Comparison of ENCODE assay signal across 8 cellular contexts in the genomic region with DNA sequence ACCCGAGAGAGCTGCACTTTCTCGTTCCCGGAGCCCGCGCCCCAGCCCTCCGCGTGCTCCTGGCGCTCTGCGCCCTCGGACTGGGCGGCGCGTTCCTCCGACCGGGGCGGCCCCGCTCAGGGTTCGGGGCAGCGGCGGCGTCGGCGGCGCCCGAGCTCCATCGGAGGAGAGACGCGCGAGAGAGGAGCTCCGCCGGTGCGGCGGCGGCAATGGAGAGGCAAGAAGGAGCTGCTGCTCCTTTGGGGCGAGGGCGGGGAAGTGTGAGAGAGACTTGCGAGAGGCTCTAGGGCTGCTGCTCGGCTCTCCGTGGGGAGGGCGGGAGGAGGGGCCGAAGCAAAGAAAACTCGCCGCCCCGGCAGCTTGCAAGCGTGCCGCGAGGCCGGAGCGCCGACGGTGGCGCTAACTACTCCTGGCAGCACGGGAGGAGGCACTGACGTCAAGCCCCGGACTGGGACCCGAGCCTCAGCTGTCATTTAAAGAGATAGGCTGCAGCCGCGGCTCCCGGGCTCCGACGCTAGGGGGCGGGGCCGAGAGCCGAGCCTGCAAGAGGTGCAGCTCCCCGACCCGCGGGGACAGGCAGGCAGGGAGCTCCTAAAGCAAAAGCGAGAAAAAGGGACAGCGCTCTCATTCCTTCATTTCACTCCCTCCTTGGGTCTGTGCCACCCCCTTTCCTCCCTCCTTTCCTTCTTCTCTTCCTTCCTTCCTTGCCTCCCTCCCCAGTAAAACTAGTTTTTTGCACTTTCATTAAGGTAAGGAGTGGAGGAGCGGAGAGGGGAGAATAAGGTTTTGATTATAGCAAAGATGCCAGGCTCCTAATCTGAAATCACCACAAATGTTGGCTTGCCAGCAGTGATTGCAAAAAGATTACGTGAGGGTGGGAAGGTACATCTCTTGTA. TPM values are rescaled to one million over a fixed set of nuclear protein-coding genes. Genes with fewer than 3 reads are reported as not detected.
DNase-seq lines count a peak whose midpoint lies in the region; ATAC-seq, FAIRE-seq and TF ChIP-seq lines count a peak whose summit lies in the region.

A gene (minus strand): TSS at position 262 of the 896 bp plus-strand sequence.

- peak; percentile 77 for TF ChIP-seq CTCF in LNCaP clone FGC (IDR thresholded peaks at IDR 0.05; ENCODE audit: control insufficient read depth, extremely low read depth, insufficient read depth)
- TF ChIP-seq CTCF in GM12878 (IDR thresholded peaks at IDR 0.05 in 2 of 3, conservative IDR thresholded peaks at IDR 0.05 in 1 of 3; ENCODE audit: control insufficient read depth in 2 of 3, extremely low read depth in 1 of 3, insufficient read depth in 1 of 3, low read depth in 3 of 3, low read length in 3 of 3) = peak; percentile 66 to 75 (median 73)

- DNase-seq in H7 (peak; percentile 91), LNCaP clone FGC (ENCODE audit: low read depth) (peak; percentile 54), SKM-1 (lab: John Stamatoyannopoulos, UW; ENCODE audit: unreplicated experiment) (peak; percentile 85), GM12878 (ENCODE audit: low read depth, low spot score) (peak; percentile 1), hippocampal formation (lab: John Stamatoyannopoulos, UW) (peak; percentile 92 to 95), pulmonary artery endothelial cell (ENCODE audit: low read depth, low spot score) (peak; percentile 22), activated gamma-delta T cell treated with Interleukin-2 at 50 U/mL for 16 hours (no peak)

- CTCF ChIA-PET in GM12878 (lab: Yijun Ruan, JAX) = interaction anchor here (0.9 to 1.3 kb wide), 7 partner anchors 10 to 182 kb away, joined by 3 to 4 read pairs (median 3); no protein-coding TSS in a partner anchor

- H3K4me2 ChIP-seq in GM12878 (ENCODE audit: control insufficient read depth, insufficient read depth) = peak within 1 kb of the TSS; percentile 43

- 5% methylated on average over 62 of the region's 71 CpGs for WGBS in GM12878 (ENCODE audit: insufficient coverage, insufficient replicate concordance, low lambda C conversion rate, missing lambda C conversion rate)

- H3K4me3 ChIP-seq in GM08714 (ENCODE audit: low read length) = peak within 1 kb of the TSS; percentile 44; the same call in 1 of the 2 replicates
- peak within 1 kb of the TSS; percentile 68 for H3K4me3 ChIP-seq in H7 (ENCODE audit: insufficient read depth, low read depth, low read length)
- peak within 1 kb of the TSS; percentile 45 for H3K4me3 ChIP-seq in LNCaP clone FGC (ENCODE audit: low read depth, low read length)
- H3K4me3 ChIP-seq in GM12878 = peak within 1 kb of the TSS; percentile 38; the same call in 1 of the 2 replicates

- no peaks in the 10 kb centered on the region; the same call in 2 of the 3 replicates for H3K9me3 ChIP-seq in GM12878 (replicated peaks; ENCODE audit: control insufficient read depth, insufficient read depth, low read length)

- no peak for TF ChIP-seq POLR2A in GM12878 (IDR thresholded peaks at IDR 0.05; ENCODE audit: low read depth, low read length)

- no peaks in the 10 kb centered on the region for H3K79me2 ChIP-seq in GM12878 (ENCODE audit: control insufficient read depth, insufficient read depth, low read length)

- H3K36me3 ChIP-seq in H7 (replicated peaks; ENCODE audit: control insufficient read depth, insufficient read depth, low read length) (no peaks in the 10 kb centered on the region), GM12878 (ENCODE audit: control insufficient read depth in 2 of 2, insufficient read depth in 2 of 2, low read length in 1 of 2) (no peaks in the 10 kb centered on the region)

- peak within 1 kb of the TSS; percentile 62 for H2AFZ ChIP-seq in GM12878 (ENCODE audit: control insufficient read depth, low read depth, low read length)

- no peaks in the 10 kb centered on the region for H3K4me1 ChIP-seq in GM12878 (ENCODE audit: control insufficient read depth, insufficient read depth, low read length)

- peak; percentile 99 for ATAC-seq in GM12878

- intact Hi-C loops in GM12878 (cut with micrococcal nuclease; ENCODE audit: unreplicated experiment) = loop anchor here (2.0 kb wide), 1 partner anchor 180 kb away; no protein-coding TSS in a partner anchor

- SMC1A ChIA-PET in GM12878 (lab: Charles Lee; ENCODE audit: uncharacterized antibody, unreplicated experiment) = interaction anchor here (0.8 to 0.9 kb wide), 2 partner anchors 68 to 106 kb away, joined by 3 read pairs; no protein-coding TSS in a partner anchor

- FAIRE-seq in GM12878 (lab: Jason Lieb, UNC) = peak; percentile 23

- no peak within 1 kb of the TSS for H3K27ac ChIP-seq in GM12878 (ENCODE audit: control insufficient read depth, insufficient read depth)

- in situ Hi-C loops in GM12878 (cut with MboI) = no loop called here

- RAD21 ChIA-PET in GM12878 (lab: Charles Lee; ENCODE audit: unreplicated experiment) = interaction anchor here (1.0 kb wide), 1 partner anchor 134 kb away, joined by 3 read pairs; no protein-coding TSS in a partner anchor

- no peak for TF ChIP-seq EP300 in GM12878 (IDR thresholded peaks at IDR 0.05; ENCODE audit: borderline replicate concordance in 1 of 2, control insufficient read depth in 1 of 2, low read depth in 2 of 2, low read length in 2 of 2)

- no peak within 1 kb of the TSS for H3K9ac ChIP-seq in GM12878 (ENCODE audit: control insufficient read depth, insufficient read depth, low read length)

- 0 out of 2 replicates have a peak, but pooled peaks have one; percentile 6 for TF ChIP-seq RAD21 in GM12878 (IDR thresholded peaks at IDR 0.05; ENCODE audit: insufficient read depth, low read depth, low read length)

- no peaks in the 10 kb centered on the region for H4K20me1 ChIP-seq in GM12878 (ENCODE audit: control insufficient read depth, insufficient read depth)

- POLR2A ChIA-PET in GM12878 (lab: Charles Lee) = no interaction called here

- H3K27me3 ChIP-seq in H7 (ENCODE audit: control insufficient read depth, insufficient read depth, low read length) = peaks cover 38% of the 10 kb centered on the region
- H3K27me3 ChIP-seq in GM12878 (replicated peaks in 1 of 2; ENCODE audit: control insufficient read depth in 2 of 2, insufficient read depth in 2 of 2, low read length in 1 of 2) = peaks cover 4 to 5% of the 10 kb centered on the region in 2 experiments; a peak in 3 of 4 replicates

- BruUV-seq in GM12878 (replicated peaks; lab: Mats Ljungman, UMichigan) = no TSS peak

TF ChIP-seq in GM12878, 131 proteins besides CTCF, POLR2A, EP300 and RAD21:
- TF ChIP-seq BHLHE40 (IDR thresholded peaks at IDR 0.05; ENCODE audit: borderline replicate concordance in 1 of 2, low read depth in 2 of 2, low read length in 1 of 2) (peak in 1 of 2 experiments; percentile 33; a peak in 1 of 4 replicates), SMC3 (IDR thresholded peaks at IDR 0.05; ENCODE audit: borderline replicate concordance, low read length) (peak; percentile 27; the same call in 1 of the 2 replicates), STAT3 (IDR thresholded peaks at IDR 0.05; ENCODE audit: low read depth, low read length) (no peak), SREBF2 (IDR thresholded peaks at IDR 0.05; ENCODE audit: low read length) (no peak), MTA2 (IDR thresholded peaks at IDR 0.05; ENCODE audit: low read depth) (no peak)
- TF ChIP-seq, protein P1, sequence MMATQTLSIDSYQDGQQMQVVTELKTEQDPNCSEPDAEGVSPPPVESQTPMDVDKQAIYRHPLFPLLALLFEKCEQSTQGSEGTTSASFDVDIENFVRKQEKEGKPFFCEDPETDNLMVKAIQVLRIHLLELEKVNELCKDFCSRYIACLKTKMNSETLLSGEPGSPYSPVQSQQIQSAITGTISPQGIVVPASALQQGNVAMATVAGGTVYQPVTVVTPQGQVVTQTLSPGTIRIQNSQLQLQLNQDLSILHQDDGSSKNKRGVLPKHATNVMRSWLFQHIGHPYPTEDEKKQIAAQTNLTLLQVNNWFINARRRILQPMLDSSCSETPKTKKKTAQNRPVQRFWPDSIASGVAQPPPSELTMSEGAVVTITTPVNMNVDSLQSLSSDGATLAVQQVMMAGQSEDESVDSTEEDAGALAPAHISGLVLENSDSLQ (IDR thresholded peaks at IDR 0.05) = peak; percentile 44; the same call in 1 of the 2 replicates

RNA-seq across cellular contexts. Expression of the gene that starts here (rescaled TPM):
- total RNA-seq in H7 (2014; rRNA removed; shearing (Covaris generic)) = 1.00 and 1.4 TPM in 2 replicates
- total RNA-seq in GM12878 (2013; cell fraction: nucleolus; rRNA removed) = not detected in 2 replicates
- total RNA-seq in GM12878 (2014; rRNA removed) (not detected in 2 replicates), GM12878 (2014; rRNA removed; fragmentation: Illumina TruSeq; extraction: Trizol) (not detected in 2 replicates), GM12878 (2021) (not detected in 2 replicates), pulmonary artery endothelial cell (under 0.01 and 0.28 TPM in 2 replicates)
- not detected for polyA plus RNA-seq in GM12878 (2011; ENCODE audit: low read depth)
- polyA plus RNA-seq in GM12878 (2011; rRNA removed) (not detected in 2 replicates), GM12878 (2014; fragmentation: Illumina TruSeq; extraction: Trizol) (not detected in 2 replicates), GM12878 (2014; fragmentation: Nextera tagmentation; extraction: Ambion mirVana) (under 1 TPM in 1 of 2 experiments, not detected in 1; 0.06 TPM), GM12878 (2014; rRNA removed) (not detected in 2 replicates), GM12878 (2016; fragmentation: Nextera tagmentation; extraction: Ambion mirVana) (not detected)
- polyA plus RNA-seq in GM12878 (2011; cell fraction: cytosol; rRNA removed) = not detected in 2 replicates
- polyA plus RNA-seq in GM12878 (2011; cell fraction: nucleus; rRNA removed) = not detected in 2 replicates
- polyA plus RNA-seq in GM12878 (2012) = not detected in 2 replicates
- polyA minus RNA-seq in GM12878 (2011; rRNA and poly(A)+ RNA removed) = not detected in 2 replicates
- polyA minus RNA-seq in GM12878 (2011; cell fraction: cytosol; rRNA and poly(A)+ RNA removed) = not detected in 2 replicates
- not detected in 2 replicates for polyA minus RNA-seq in GM12878 (2011; cell fraction: nucleus; rRNA and poly(A)+ RNA removed)

Comparison
In these comparisons a context has a peak if more than half of its experiments do, and no peak if none do; other contexts are left out.
1. Peak in DNase-seq, ATAC-seq, H3K4me3 ChIP-seq and H3K4me2 ChIP-seq in GM12878; RNA of the gene not detected or under 1 TPM.
2. Peak in DNase-seq in pulmonary artery endothelial cell; RNA of the gene not detected or under 1 TPM.